15 cellular contexts compared by ENCODE assay signal in the genomic region with DNA sequence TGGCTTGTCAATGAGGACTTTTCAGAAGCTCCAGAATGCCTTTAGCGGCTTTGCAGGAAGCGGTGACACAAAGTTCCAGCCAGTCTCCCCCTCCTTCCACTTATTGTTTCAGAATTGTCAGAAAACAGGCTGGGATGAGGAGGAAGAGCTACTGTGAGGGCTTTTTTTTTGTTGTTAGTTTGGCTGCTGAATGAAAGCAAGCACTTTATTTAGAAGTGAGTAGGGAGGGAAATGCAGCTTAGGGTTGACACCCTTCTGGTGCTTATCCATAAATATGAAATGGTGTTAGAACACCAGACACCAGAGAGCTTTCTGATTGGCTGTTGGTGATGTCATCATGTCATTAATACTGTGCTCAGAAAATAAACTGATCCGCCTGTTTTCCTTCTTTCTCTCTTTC.
A peak's percentile ranks its signal among the peaks of the same experiment; 100 is the strongest.
DNase-seq lines count a peak whose midpoint lies in the region; ATAC-seq, FAIRE-seq and TF ChIP-seq lines count a peak whose summit lies in the region.
"Had no signal": no experiment of that assay in that cellular context is flagged by ENCODE, and none has a peak within 500 bp of the region (broad histone marks: within the 10 kb centered on the region; RNA-seq: fewer than 3 reads in every experiment).

No MANE protein-coding gene starts in this region.

- H4K20me1 ChIP-seq in HepG2 (ENCODE audit: insufficient read depth, low read length) = no peaks in the 10 kb centered on the region; the same call in 1 of the 2 replicates

- H3K27ac Mint-ChIP-seq in activated T-cell treated with anti-CD3 and anti-CD28 coated beads, Interleukin-2, amount 50 U/mL, for 72 hours = peak overlapping the region; percentile 16
- no peak overlapping the region for H3K27ac Mint-ChIP-seq in activated CD4-positive, alpha-beta T cell treated with anti-CD3 and anti-CD28 coated beads for 36 hours
- no peak overlapping the region for H3K27ac Mint-ChIP-seq in chondrocyte (ENCODE audit: unreplicated experiment)
- H3K27ac Mint-ChIP-seq: activated CD8-positive, alpha-beta T cell treated with anti-CD3 and anti-CD28 coated beads for 36 hours; T-helper 2 cell treated with Interferon-gamma antibody and Interleukin-4, amounts not matched to agents 5 μg/mL and 100 μg/mL, for 36 hours had no signal

- no peaks in the 10 kb centered on the region for H3K27me3 Mint-ChIP-seq in activated T-cell treated with anti-CD3 and anti-CD28 coated beads, Interleukin-2, amount 50 U/mL, for 72 hours (ENCODE audit: low read depth)
- peaks cover 1% of the 10 kb centered on the region for H3K27me3 Mint-ChIP-seq in activated CD4-positive, alpha-beta T cell treated with anti-CD3 and anti-CD28 coated beads for 36 hours
- H3K27me3 Mint-ChIP-seq in chondrocyte (ENCODE audit: low read depth) = no peaks in the 10 kb centered on the region
- H3K27me3 Mint-ChIP-seq: activated CD8-positive, alpha-beta T cell treated with anti-CD3 and anti-CD28 coated beads for 36 hours had no signal

- H3K9me3 Mint-ChIP-seq in activated T-cell treated with anti-CD3 and anti-CD28 coated beads, Interleukin-2, amount 50 U/mL, for 72 hours = no peaks in the 10 kb centered on the region
- H3K9me3 Mint-ChIP-seq in activated CD4-positive, alpha-beta T cell treated with anti-CD3 and anti-CD28 coated beads for 36 hours (ENCODE audit: low read depth) = peaks cover 2% of the 10 kb centered on the region
- peaks cover 2% of the 10 kb centered on the region for H3K9me3 Mint-ChIP-seq in chondrocyte (ENCODE audit: low read depth)

- H2AFZ ChIP-seq in HepG2 (ENCODE audit: low read length) = no peak overlapping the region

- CTCF ChIA-PET in HepG2 (lab: Yijun Ruan, JAX; ENCODE audit: low intra/inter-chr PET ratio, low total read pairs) = no interaction called here
- CTCF ChIA-PET in A673 (lab: Charles Lee) = no interaction called here
- CTCF ChIA-PET in activated CD4-positive, alpha-beta T cell treated with anti-CD3 and anti-CD28 coated beads for 36 hours (lab: Charles Lee) = no interaction called here

- H3K4me3 ChIP-seq in HepG2 (replicated peaks in 1 of 3; ENCODE audit: insufficient read depth in 1 of 3, low read depth in 2 of 3, low read length in 3 of 3) = no peak overlapping the region
- no peak overlapping the region for H3K4me3 ChIP-seq in A673 (ENCODE audit: low read depth, low read length, poor library complexity, severe bottlenecking)

- H3K4me3 Mint-ChIP-seq in activated T-cell treated with anti-CD3 and anti-CD28 coated beads, Interleukin-2, amount 50 U/mL, for 72 hours = no peak overlapping the region
- no peak overlapping the region for H3K4me3 Mint-ChIP-seq in activated CD4-positive, alpha-beta T cell treated with anti-CD3 and anti-CD28 coated beads for 36 hours
- H3K4me3 Mint-ChIP-seq in chondrocyte (ENCODE audit: unreplicated experiment) = no peak overlapping the region
- H3K4me3 Mint-ChIP-seq: activated CD8-positive, alpha-beta T cell treated with anti-CD3 and anti-CD28 coated beads for 36 hours; T-helper 2 cell treated with Interferon-gamma antibody and Interleukin-4, amounts not matched to agents 5 μg/mL and 100 μg/mL, for 36 hours had no signal

- H3K4me1 ChIP-seq in HepG2 (ENCODE audit: insufficient read depth, low read length) (peaks cover 19% of the 10 kb centered on the region), A673 (ENCODE audit: insufficient read depth, low read length, poor library complexity, severe bottlenecking) (no peaks in the 10 kb centered on the region)

- WGBS in HepG2 (ENCODE audit: low lambda C conversion rate) = 36% methylated on average over 3 of the region's 3 CpGs

- H3K9me3 ChIP-seq in HepG2 (ENCODE audit: low read length) (no peaks in the 10 kb centered on the region), A673 (ENCODE audit: low read depth, low read length, poor library complexity, severe bottlenecking) (no peaks in the 10 kb centered on the region)
- H3K9me3 ChIP-seq: BE2C had no signal

- no peak for ATAC-seq in activated T-cell treated with anti-CD3 and anti-CD28 coated beads, Interleukin-2, amount 50 U/mL, for 72 hours (replicated peaks in 1 of 2)
- ATAC-seq in HepG2 = no peak
- no peak for ATAC-seq in activated CD4-positive, alpha-beta T cell treated with anti-CD3 and anti-CD28 coated beads for 36 hours
- ATAC-seq: activated CD8-positive, alpha-beta T cell treated with anti-CD3 and anti-CD28 coated beads for 36 hours had no signal

- H3K27ac ChIP-seq in HepG2 (ENCODE audit: extremely low read length, insufficient read depth, low read length) (no peak overlapping the region), A673 (ENCODE audit: low read depth, low read length, poor library complexity, severe bottlenecking) (no peak overlapping the region)

- BruUV-seq in HepG2 (replicated peaks; lab: Mats Ljungman, UMichigan) (no TSS peak), A673 (replicated peaks; lab: Mats Ljungman, UMichigan) (no TSS peak)

- no peak for DNase-seq in activated T-cell treated with anti-CD3 and anti-CD28 coated beads, Interleukin-2, amount 50 U/mL, for 72 hours
- no peak for DNase-seq in activated T-cell treated with anti-CD3 and anti-CD28 coated beads, Interleukin-2, amount 50 U/mL, for 1 hour
- peak; percentile 86 for DNase-seq in dermis blood vessel endothelial cell
- no peak for DNase-seq in HepG2 (ENCODE audit: low spot score)
- peak; percentile 83 for DNase-seq in superior temporal gyrus (ENCODE audit: extremely low spot score)
- DNase-seq in A673 (ENCODE audit: low spot score) = no peak
- no peak for DNase-seq in activated CD4-positive, alpha-beta T cell treated with anti-CD3 and anti-CD28 coated beads for 36 hours
- DNase-seq in chondrocyte (ENCODE audit: low spot score) = no peak
- DNase-seq: activated CD8-positive, alpha-beta T cell treated with anti-CD3 and anti-CD28 coated beads for 36 hours; activated gamma-delta T cell treated with Interleukin-2 at 50 U/mL for 16 hours; BE2C; GF-D8; IMR-90 had no signal

- no peak for TF ChIP-seq POLR2A in HepG2 (IDR thresholded peaks at IDR 0.05; ENCODE audit: insufficient read depth in 1 of 2, low read depth in 2 of 2, low read length in 2 of 2)

- peaks cover 39% of the 10 kb centered on the region for H3K4me1 Mint-ChIP-seq in activated T-cell treated with anti-CD3 and anti-CD28 coated beads, Interleukin-2, amount 50 U/mL, for 72 hours (ENCODE audit: low read depth)
- peaks cover 21% of the 10 kb centered on the region for H3K4me1 Mint-ChIP-seq in activated CD4-positive, alpha-beta T cell treated with anti-CD3 and anti-CD28 coated beads for 36 hours
- peaks cover 41% of the 10 kb centered on the region for H3K4me1 Mint-ChIP-seq in chondrocyte (ENCODE audit: low read depth)

- H3K36me3 ChIP-seq in HepG2 (replicated peaks in 1 of 2; ENCODE audit: control insufficient read depth in 1 of 2, insufficient read depth in 2 of 2, low read length in 2 of 2) = no peaks in the 10 kb centered on the region
- H3K36me3 ChIP-seq in A673 (ENCODE audit: insufficient read depth, low read length, poor library complexity, severe bottlenecking) = no peaks in the 10 kb centered on the region
- H3K36me3 ChIP-seq: BE2C had no signal

- no peaks in the 10 kb centered on the region for H3K27me3 ChIP-seq in HepG2 (ENCODE audit: control insufficient read depth in 1 of 2, insufficient read depth in 2 of 2, low read length in 2 of 2)
- no peaks in the 10 kb centered on the region for H3K27me3 ChIP-seq in A673 (replicated peaks; ENCODE audit: insufficient read depth, low read depth, low read length, poor library complexity)
- H3K27me3 ChIP-seq: BE2C had no signal

- H3K79me2 ChIP-seq in HepG2 (ENCODE audit: insufficient read depth, low read length) = no peaks in the 10 kb centered on the region

- TF ChIP-seq CTCF in HepG2 (CRISPR knock-in tag; IDR thresholded peaks at IDR 0.05) = no peak
- no peak for TF ChIP-seq CTCF in A673 (conservative IDR thresholded peaks at IDR 0.05; ENCODE audit: low read depth, low read length)
- no peak for TF ChIP-seq CTCF in chondrocyte (IDR thresholded peaks at IDR 0.05)

- in situ Hi-C loops in HepG2 (cut with HindIII; ENCODE audit: extremely low pct_ligation_motif_present, low pct_unique_long_range_greater_than_20kb) = no loop called here

- TF ChIP-seq EP300 in HepG2 (IDR thresholded peaks at IDR 0.05; ENCODE audit: low read depth in 2 of 2, low read length in 2 of 2) (no peak), HepG2 (CRISPR knock-in tag; IDR thresholded peaks at IDR 0.05; ENCODE audit: borderline replicate concordance) (no peak)

- POLR2A ChIA-PET in HepG2 (lab: Yijun Ruan, JAX) (no interaction called here), A673 (lab: Charles Lee; ENCODE audit: low non-redundant PET) (no interaction called here)
- POLR2A ChIA-PET in activated CD4-positive, alpha-beta T cell treated with anti-CD3 and anti-CD28 coated beads for 36 hours (lab: Charles Lee) = no interaction called here

- FAIRE-seq in HepG2 (lab: Jason Lieb, UNC) = no peak
- FAIRE-seq: RCC 7860 had no signal

- H3K9ac ChIP-seq in HepG2 (ENCODE audit: insufficient read depth, low read depth, low read length) = no peak overlapping the region

- peaks cover 0 to 6% of the 10 kb centered on the region in 2 donors for H3K36me3 Mint-ChIP-seq in activated T-cell treated with anti-CD3 and anti-CD28 coated beads, Interleukin-2, amount 50 U/mL, for 72 hours (ENCODE audit: insufficient read depth in 2 of 2)
- no peaks in the 10 kb centered on the region for H3K36me3 Mint-ChIP-seq in activated CD4-positive, alpha-beta T cell treated with anti-CD3 and anti-CD28 coated beads for 36 hours (ENCODE audit: low read depth)
- H3K36me3 Mint-ChIP-seq in chondrocyte (ENCODE audit: low read depth) = peaks cover 2% of the 10 kb centered on the region

- intact Hi-C loops in HepG2 (cut with micrococcal nuclease; ENCODE audit: unreplicated experiment) = no loop called here
- intact Hi-C loops in A673 (cut with micrococcal nuclease; ENCODE audit: unreplicated experiment) = no loop called here
- intact Hi-C loops in activated CD4-positive, alpha-beta T cell treated with anti-CD3 and anti-CD28 coated beads for 36 hours (cut with DNase I, micrococcal nuclease) = no loop called here

- H3K4me2 ChIP-seq in HepG2 (ENCODE audit: low read depth, low read length) = no peak overlapping the region

- no peak for TF ChIP-seq RAD21 in HepG2 (CRISPR knock-in tag; IDR thresholded peaks at IDR 0.05)

TF ChIP-seq in HepG2, 621 proteins besides CTCF, POLR2A, EP300 and RAD21 (continues in another document):
- no peak for TF ChIP-seq ZNF703 (CRISPR knock-in tag; IDR thresholded peaks at IDR 0.05; ENCODE audit: borderline replicate concordance)
- TF ChIP-seq, protein P1, sequence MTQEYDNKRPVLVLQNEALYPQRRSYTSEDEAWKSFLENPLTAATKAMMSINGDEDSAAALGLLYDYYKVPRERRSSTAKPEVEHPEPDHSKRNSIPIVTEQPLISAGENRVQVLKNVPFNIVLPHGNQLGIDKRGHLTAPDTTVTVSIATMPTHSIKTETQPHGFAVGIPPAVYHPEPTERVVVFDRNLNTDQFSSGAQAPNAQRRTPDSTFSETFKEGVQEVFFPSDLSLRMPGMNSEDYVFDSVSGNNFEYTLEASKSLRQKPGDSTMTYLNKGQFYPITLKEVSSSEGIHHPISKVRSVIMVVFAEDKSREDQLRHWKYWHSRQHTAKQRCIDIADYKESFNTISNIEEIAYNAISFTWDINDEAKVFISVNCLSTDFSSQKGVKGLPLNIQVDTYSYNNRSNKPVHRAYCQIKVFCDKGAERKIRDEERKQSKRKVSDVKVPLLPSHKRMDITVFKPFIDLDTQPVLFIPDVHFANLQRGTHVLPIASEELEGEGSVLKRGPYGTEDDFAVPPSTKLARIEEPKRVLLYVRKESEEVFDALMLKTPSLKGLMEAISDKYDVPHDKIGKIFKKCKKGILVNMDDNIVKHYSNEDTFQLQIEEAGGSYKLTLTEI (CRISPR knock-in tag; conservative IDR thresholded peaks at IDR 0.05) = no peak

Comparison
In these comparisons a context has a peak if more than half of its experiments do, and no peak if none do; other contexts are left out.
1. DNase-seq: peak in dermis blood vessel endothelial cell (single experiment) and superior temporal gyrus (single experiment); none in activated T-cell treated with anti-CD3 and anti-CD28 coated beads, Interleukin-2, amount 50 U/mL, for 72 hours (0 of 2), activated T-cell treated with anti-CD3 and anti-CD28 coated beads, Interleukin-2, amount 50 U/mL, for 1 hour (single experiment), HepG2 (single experiment), A673 (single experiment), activated CD4-positive, alpha-beta T cell treated with anti-CD3 and anti-CD28 coated beads for 36 hours (single experiment) and chondrocyte (single experiment).